ENCODE assay signal across 1 cellular context in genomic region chr9:107251756-107252322, GRCh38.
TF ChIP-seq lines count a peak whose summit lies in the region.

No MANE protein-coding gene starts in this region.

TF ChIP-seq in HepG2, 621 proteins besides CTCF, POLR2A, EP300 and RAD21 (continued from another document and continues in another):
- TF ChIP-seq E2F1 (CRISPR knock-in tag; IDR thresholded peaks at IDR 0.05) (peak; percentile 64; the same call in 1 of the 2 replicates), SNAPC2 (CRISPR knock-in tag; IDR thresholded peaks at IDR 0.05) (peak; percentile 73; the same call in 1 of the 2 replicates), MAFK (conservative IDR thresholded peaks at IDR 0.05 in 1 of 2, IDR thresholded peaks at IDR 0.05 in 1 of 2; ENCODE audit: low read length in 2 of 2) (no peak), MTA3 (CRISPR knock-in tag; IDR thresholded peaks at IDR 0.05) (no peak), ZNF546 (CRISPR knock-in tag; conservative IDR thresholded peaks at IDR 0.05) (no peak), IRF2 (CRISPR knock-in tag; IDR thresholded peaks at IDR 0.05) (peak; percentile 78), SIX1 (CRISPR knock-in tag; IDR thresholded peaks at IDR 0.05; ENCODE audit: borderline replicate concordance) (0 out of 2 replicates have a peak, but pooled peaks have one; percentile 27), NR2F2 (IDR thresholded peaks at IDR 0.05; ENCODE audit: borderline replicate concordance, low read depth) (peak; percentile 62; the same call in 1 of the 2 replicates), ZNF274 (CRISPR knock-in tag; IDR thresholded peaks at IDR 0.05) (no peak), ZFP37 (CRISPR knock-in tag; IDR thresholded peaks at IDR 0.05; ENCODE audit: borderline replicate concordance) (no peak), ATF6 (CRISPR knock-in tag; conservative IDR thresholded peaks at IDR 0.05) (no peak), HIVEP1 (CRISPR knock-in tag; IDR thresholded peaks at IDR 0.05) (no peak), EZH2 (conservative IDR thresholded peaks at IDR 0.05; ENCODE audit: low read depth, low read length) (no peak), ZSCAN9 (CRISPR knock-in tag; IDR thresholded peaks at IDR 0.05; ENCODE audit: borderline replicate concordance) (peak; percentile 75; the same call in 1 of the 2 replicates), GLMP (CRISPR knock-in tag; IDR thresholded peaks at IDR 0.05; ENCODE audit: borderline replicate concordance) (no peak), KAT7 (CRISPR knock-in tag; IDR thresholded peaks at IDR 0.05; ENCODE audit: borderline replicate concordance) (0 out of 2 replicates have a peak, but pooled peaks have one; percentile 42), ZNF275 (CRISPR knock-in tag; IDR thresholded peaks at IDR 0.05; ENCODE audit: borderline replicate concordance) (no peak), ZBTB10 (CRISPR knock-in tag; IDR thresholded peaks at IDR 0.05; ENCODE audit: borderline replicate concordance) (no peak), ZFP82 (CRISPR knock-in tag; IDR thresholded peaks at IDR 0.05; ENCODE audit: borderline replicate concordance) (no peak), RCOR2 (CRISPR knock-in tag; IDR thresholded peaks at IDR 0.05) (peak; percentile 72; the same call in 1 of the 2 replicates), ZNF772 (CRISPR knock-in tag; IDR thresholded peaks at IDR 0.05) (no peak), HHEX (CRISPR knock-in tag; IDR thresholded peaks at IDR 0.05) (peak; percentile 76), MAFG (CRISPR knock-in tag; IDR thresholded peaks at IDR 0.05) (no peak), ZNF710 (CRISPR knock-in tag; IDR thresholded peaks at IDR 0.05; ENCODE audit: borderline replicate concordance) (peak; percentile 93; the same call in 1 of the 2 replicates), DBP (CRISPR knock-in tag; IDR thresholded peaks at IDR 0.05; ENCODE audit: not compliant biosample characterization) (no peak), ZNF639 (CRISPR knock-in tag; conservative IDR thresholded peaks at IDR 0.05) (no peak), ATF1 (CRISPR knock-in tag; IDR thresholded peaks at IDR 0.05) (peak; percentile 25; the same call in 1 of the 2 replicates)
- TF ChIP-seq, protein P1, sequence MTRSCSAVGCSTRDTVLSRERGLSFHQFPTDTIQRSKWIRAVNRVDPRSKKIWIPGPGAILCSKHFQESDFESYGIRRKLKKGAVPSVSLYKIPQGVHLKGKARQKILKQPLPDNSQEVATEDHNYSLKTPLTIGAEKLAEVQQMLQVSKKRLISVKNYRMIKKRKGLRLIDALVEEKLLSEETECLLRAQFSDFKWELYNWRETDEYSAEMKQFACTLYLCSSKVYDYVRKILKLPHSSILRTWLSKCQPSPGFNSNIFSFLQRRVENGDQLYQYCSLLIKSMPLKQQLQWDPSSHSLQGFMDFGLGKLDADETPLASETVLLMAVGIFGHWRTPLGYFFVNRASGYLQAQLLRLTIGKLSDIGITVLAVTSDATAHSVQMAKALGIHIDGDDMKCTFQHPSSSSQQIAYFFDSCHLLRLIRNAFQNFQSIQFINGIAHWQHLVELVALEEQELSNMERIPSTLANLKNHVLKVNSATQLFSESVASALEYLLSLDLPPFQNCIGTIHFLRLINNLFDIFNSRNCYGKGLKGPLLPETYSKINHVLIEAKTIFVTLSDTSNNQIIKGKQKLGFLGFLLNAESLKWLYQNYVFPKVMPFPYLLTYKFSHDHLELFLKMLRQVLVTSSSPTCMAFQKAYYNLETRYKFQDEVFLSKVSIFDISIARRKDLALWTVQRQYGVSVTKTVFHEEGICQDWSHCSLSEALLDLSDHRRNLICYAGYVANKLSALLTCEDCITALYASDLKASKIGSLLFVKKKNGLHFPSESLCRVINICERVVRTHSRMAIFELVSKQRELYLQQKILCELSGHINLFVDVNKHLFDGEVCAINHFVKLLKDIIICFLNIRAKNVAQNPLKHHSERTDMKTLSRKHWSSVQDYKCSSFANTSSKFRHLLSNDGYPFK (CRISPR knock-in tag; IDR thresholded peaks at IDR 0.05; ENCODE audit: borderline replicate concordance), result no peak
- TF ChIP-seq, protein P2, sequence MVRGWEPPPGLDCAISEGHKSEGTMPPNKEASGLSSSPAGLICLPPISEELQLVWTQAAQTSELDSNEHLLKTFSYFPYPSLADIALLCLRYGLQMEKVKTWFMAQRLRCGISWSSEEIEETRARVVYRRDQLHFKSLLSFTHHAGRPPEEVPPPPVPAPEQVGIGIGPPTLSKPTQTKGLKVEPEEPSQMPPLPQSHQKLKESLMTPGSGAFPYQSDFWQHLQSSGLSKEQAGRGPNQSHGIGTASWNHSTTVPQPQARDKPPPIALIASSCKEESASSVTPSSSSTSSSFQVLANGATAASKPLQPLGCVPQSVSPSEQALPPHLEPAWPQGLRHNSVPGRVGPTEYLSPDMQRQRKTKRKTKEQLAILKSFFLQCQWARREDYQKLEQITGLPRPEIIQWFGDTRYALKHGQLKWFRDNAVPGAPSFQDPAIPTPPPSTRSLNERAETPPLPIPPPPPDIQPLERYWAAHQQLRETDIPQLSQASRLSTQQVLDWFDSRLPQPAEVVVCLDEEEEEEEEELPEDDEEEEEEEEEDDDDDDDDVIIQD (CRISPR knock-in tag; IDR thresholded peaks at IDR 0.05; ENCODE audit: low read depth), result peak; percentile 31; the same call in 1 of the 2 replicates
- TF ChIP-seq, protein P3, sequence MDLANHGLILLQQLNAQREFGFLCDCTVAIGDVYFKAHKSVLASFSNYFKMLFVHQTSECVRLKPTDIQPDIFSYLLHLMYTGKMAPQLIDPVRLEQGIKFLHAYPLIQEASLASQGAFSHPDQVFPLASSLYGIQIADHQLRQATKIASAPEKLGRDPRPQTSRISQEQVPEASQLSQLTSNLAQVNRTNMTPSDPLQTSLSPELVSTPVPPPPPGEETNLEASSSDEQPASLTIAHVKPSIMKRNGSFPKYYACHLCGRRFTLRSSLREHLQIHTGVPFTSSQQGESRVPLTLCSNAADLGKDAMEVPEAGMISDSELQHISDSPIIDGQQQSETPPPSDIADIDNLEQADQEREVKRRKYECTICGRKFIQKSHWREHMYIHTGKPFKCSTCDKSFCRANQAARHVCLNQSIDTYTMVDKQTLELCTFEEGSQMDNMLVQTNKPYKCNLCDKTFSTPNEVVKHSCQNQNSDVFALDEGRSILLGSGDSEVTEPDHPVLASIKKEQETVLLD (CRISPR knock-in tag; IDR thresholded peaks at IDR 0.05; ENCODE audit: low read depth), result no peak
- TF ChIP-seq, protein P4, sequence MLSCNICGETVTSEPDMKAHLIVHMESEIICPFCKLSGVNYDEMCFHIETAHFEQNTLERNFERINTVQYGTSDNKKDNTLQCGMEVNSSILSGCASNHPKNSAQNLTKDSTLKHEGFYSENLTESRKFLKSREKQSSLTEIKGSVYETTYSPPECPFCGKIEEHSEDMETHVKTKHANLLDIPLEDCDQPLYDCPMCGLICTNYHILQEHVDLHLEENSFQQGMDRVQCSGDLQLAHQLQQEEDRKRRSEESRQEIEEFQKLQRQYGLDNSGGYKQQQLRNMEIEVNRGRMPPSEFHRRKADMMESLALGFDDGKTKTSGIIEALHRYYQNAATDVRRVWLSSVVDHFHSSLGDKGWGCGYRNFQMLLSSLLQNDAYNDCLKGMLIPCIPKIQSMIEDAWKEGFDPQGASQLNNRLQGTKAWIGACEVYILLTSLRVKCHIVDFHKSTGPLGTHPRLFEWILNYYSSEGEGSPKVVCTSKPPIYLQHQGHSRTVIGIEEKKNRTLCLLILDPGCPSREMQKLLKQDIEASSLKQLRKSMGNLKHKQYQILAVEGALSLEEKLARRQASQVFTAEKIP (CRISPR knock-in tag; IDR thresholded peaks at IDR 0.05; ENCODE audit: borderline replicate concordance), result no peak
